Comparison of ENCODE assay signal across 14 cellular contexts in the genomic region with DNA sequence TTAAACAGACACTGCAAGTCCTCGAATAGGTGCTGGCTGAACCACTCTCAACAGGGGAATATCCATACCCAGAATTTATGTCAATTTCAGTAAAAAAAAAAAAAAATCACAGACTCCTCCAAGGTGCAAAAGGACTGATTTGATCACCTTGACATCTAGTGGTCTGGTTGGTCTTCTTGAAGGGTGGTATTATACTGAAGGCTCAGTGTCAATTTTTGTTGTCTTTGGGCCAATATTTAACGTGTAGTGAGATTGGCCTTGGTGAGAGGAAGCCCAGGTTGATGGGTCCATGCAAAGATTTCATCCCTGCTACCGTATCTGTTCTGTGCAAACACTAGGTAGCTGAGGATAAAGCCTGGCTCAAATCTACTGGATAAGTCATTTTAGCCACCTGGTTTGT. TPM values are rescaled to one million over a fixed set of nuclear protein-coding genes. Genes with fewer than 3 reads are reported as not detected.
DNase-seq lines count a peak whose midpoint lies in the region; ATAC-seq, FAIRE-seq and TF ChIP-seq lines count a peak whose summit lies in the region.
"Had no signal": no experiment of that assay in that cellular context is flagged by ENCODE, and none has a peak within 500 bp of the region (broad histone marks: within the 10 kb centered on the region; RNA-seq: fewer than 3 reads in every experiment).

No MANE protein-coding gene starts in this region.

- no peaks in the 10 kb centered on the region for H4K20me1 ChIP-seq in Loucy (ENCODE audit: insufficient read depth, low read length, poor library complexity, severe bottlenecking)
- H4K20me1 ChIP-seq: BLaER1 had no signal

- H3K4me2 ChIP-seq in Loucy (ENCODE audit: low read depth, low read length, poor library complexity, severe bottlenecking): no peak overlapping the region
- H3K4me2 ChIP-seq: BLaER1 had no signal

- WGBS in right cardiac atrium: 72% methylated on average over 3 of the region's 3 CpGs

- no peaks in the 10 kb centered on the region for H3F3A ChIP-seq in Loucy (ENCODE audit: low read depth)

- no peak overlapping the region for H3K27ac ChIP-seq in right cardiac atrium (ENCODE audit: low read length)
- H3K27ac ChIP-seq: BLaER1 had no signal

- H3K9me3 ChIP-seq in right cardiac atrium (ENCODE audit: control insufficient read depth, low read length) (no peaks in the 10 kb centered on the region), Loucy (ENCODE audit: insufficient read depth, low read depth, low read length) (no peaks in the 10 kb centered on the region)

- no peak for DNase-seq in right cardiac atrium
- DNase-seq in cardiac septum (ENCODE audit: low spot score): no peak
- DNase-seq in bronchial epithelial cell (ENCODE audit: low read depth): peak; percentile 10
- no peak for DNase-seq in stimulated activated CD4-positive, alpha-beta T cell treated with anti-CD3 and anti-CD28 coated beads, Interleukin-4, amount 100 ng/mL, for 24 hours
- DNase-seq: GF-D8, substantia nigra, T-helper 9 cell had no signal

- intact Hi-C loops in right cardiac atrium (cut with DNase I): loop anchor here in 1 of 4 donors (10.0 kb wide), 1 partner anchor 82 kb away; the partner anchor contains the start of gene GBP4
- intact Hi-C loops in cardiac septum (cut with DNase I): no loop called here

- no peak overlapping the region for H2AFZ ChIP-seq in Loucy (ENCODE audit: low read length)

- no peaks in the 10 kb centered on the region for H3K9me2 ChIP-seq in Loucy (replicated peaks; ENCODE audit: low read depth, low read length)

- H3K36me3 ChIP-seq in Loucy (ENCODE audit: insufficient read depth, low read length) (no peaks in the 10 kb centered on the region), bronchial epithelial cell (ENCODE audit: control insufficient read depth, insufficient read depth, low read length) (no peaks in the 10 kb centered on the region)
- H3K36me3 ChIP-seq: BLaER1 had no signal

- FAIRE-seq in bronchial epithelial cell (lab: Jason Lieb, UNC): no peak

- TF ChIP-seq CTCF in Loucy (conservative IDR thresholded peaks at IDR 0.05; ENCODE audit: low read length): peak; percentile 76
- TF ChIP-seq CTCF in bronchial epithelial cell (IDR thresholded peaks at IDR 0.05; ENCODE audit: insufficient read depth, low read length, severe bottlenecking): peak; percentile 5

- H3K4me1 ChIP-seq in right cardiac atrium (ENCODE audit: control insufficient read depth, insufficient read depth, low read length): no peaks in the 10 kb centered on the region
- H3K4me1 ChIP-seq in Loucy (ENCODE audit: insufficient read depth, low read length, poor library complexity, severe bottlenecking): peaks cover 18% of the 10 kb centered on the region
- H3K4me1 ChIP-seq: BLaER1 had no signal

- no peak overlapping the region for H3K9ac ChIP-seq in Loucy (ENCODE audit: low read depth, low read length, poor library complexity, severe bottlenecking)
- H3K9ac ChIP-seq: BLaER1 had no signal

- ATAC-seq in right cardiac atrium (peak; percentile 41 to 52), HG03521 (IDR thresholded peaks at IDR 0.05; ENCODE audit: unreplicated experiment) (no peak), HG02840 (IDR thresholded peaks at IDR 0.05; ENCODE audit: low FRiP score, unreplicated experiment) (no peak), GM18498 (IDR thresholded peaks at IDR 0.05; ENCODE audit: unreplicated experiment) (no peak)
- ATAC-seq: Panc1 had no signal

- no peaks in the 10 kb centered on the region for H3K27me3 ChIP-seq in right cardiac atrium (ENCODE audit: control insufficient read depth, insufficient read depth)
- H3K27me3 ChIP-seq in Loucy (ENCODE audit: insufficient read depth, low read length, poor library complexity, severe bottlenecking): no peaks in the 10 kb centered on the region
- no peaks in the 10 kb centered on the region for H3K27me3 ChIP-seq in bronchial epithelial cell (ENCODE audit: control insufficient read depth, insufficient read depth, low read length)
- H3K27me3 ChIP-seq: BLaER1 had no signal

- H3K79me2 ChIP-seq in Loucy (ENCODE audit: insufficient read depth, low read length): peaks cover 6% of the 10 kb centered on the region

- no peak overlapping the region for H3K4me3 ChIP-seq in right cardiac atrium (ENCODE audit: low read length)
- H3K4me3 ChIP-seq in Loucy (ENCODE audit: low read length, poor library complexity, severe bottlenecking): no peak overlapping the region
- no peak overlapping the region for H3K4me3 ChIP-seq in bronchial epithelial cell (ENCODE audit: low read depth, low read length)
- H3K4me3 ChIP-seq: BLaER1 had no signal

RNA-seq across cellular contexts. Expression of gene GBP5, which starts 4.0 kb away (rescaled TPM):
- total RNA-seq in right cardiac atrium (1 to 10 TPM in 2 of 4 donors, under 1 TPM in 2; 0.75 to 2.0 (median 1.2) TPM), cardiac septum (0.94 TPM), bronchial epithelial cell (0.26 and 0.77 TPM in 2 replicates)
- 0.48 TPM for polyA plus RNA-seq in right cardiac atrium
- polyA plus RNA-seq: neural cell had no signal

Comparison
In these comparisons a context has a peak if more than half of its experiments do, and no peak if none do; other contexts are left out.
1. ATAC-seq: peak in right cardiac atrium (2 of 2); none in HG03521 (single experiment), HG02840 (single experiment) and GM18498 (single experiment).